Comparison of ENCODE assay signal across 15 cellular contexts in the genomic region with DNA sequence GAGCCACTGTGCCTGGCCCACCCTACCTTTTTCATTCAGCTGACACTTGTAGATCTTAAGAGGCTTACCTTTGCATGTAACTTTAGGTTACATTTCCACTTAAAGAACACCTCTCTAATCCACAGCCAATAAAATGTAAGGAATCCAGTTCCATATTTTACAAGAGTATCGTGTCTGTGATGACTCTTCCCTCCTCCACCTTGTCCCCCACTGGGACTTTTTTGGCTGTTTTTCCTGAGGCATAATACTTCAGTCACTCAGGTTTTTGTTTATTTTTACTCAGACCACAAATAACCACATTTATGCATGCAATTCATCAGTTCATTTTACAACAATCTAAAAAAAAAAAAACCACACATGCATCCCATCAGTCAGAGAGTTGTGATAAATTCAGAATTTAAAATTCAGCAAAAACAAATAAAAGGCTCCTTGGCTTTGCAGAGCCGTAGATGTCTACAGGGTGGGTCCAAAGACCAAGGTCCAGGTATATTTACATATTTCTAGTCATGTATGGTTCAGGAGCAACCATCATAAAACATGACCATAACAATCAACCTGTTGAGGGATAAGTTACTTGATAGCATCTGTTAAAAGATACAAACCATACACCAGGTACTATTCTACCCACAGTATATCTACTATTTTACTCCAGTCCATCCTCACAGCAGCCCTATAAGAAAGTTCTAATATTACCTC. TPM values are rescaled to one million over a fixed set of nuclear protein-coding genes. Genes with fewer than 3 reads are reported as not detected.
A peak's percentile ranks its signal among the peaks of the same experiment; 100 is the strongest.
DNase-seq lines count a peak whose midpoint lies in the region; ATAC-seq, FAIRE-seq and TF ChIP-seq lines count a peak whose summit lies in the region.
"Had no signal": no experiment of that assay in that cellular context is flagged by ENCODE, and none has a peak within 500 bp of the region (broad histone marks: within the 10 kb centered on the region; RNA-seq: fewer than 3 reads in every experiment).

No MANE protein-coding gene starts in this region.

- H3K27ac ChIP-seq in BLaER1: no peak overlapping the region
- H3K27ac ChIP-seq in astrocyte (ENCODE audit: low read depth, low read length): peak overlapping the region; percentile 80
- no peak overlapping the region for H3K27ac ChIP-seq in GM23338 (ENCODE audit: low read depth)
- H3K27ac ChIP-seq: gastroesophageal sphincter, suprapubic skin had no signal

- H3F3A ChIP-seq in GM23338 (replicated peaks; ENCODE audit: low read depth): no peaks in the 10 kb centered on the region

- H3K4me3 ChIP-seq in BLaER1 (no peak overlapping the region), astrocyte (ENCODE audit: insufficient read depth, low read depth, low read length) (no peak overlapping the region), mucosa of descending colon (no peak overlapping the region), GM23338 (no peak overlapping the region), lower leg skin (ENCODE audit: low read depth, poor library complexity, severe bottlenecking) (no peak overlapping the region)
- H3K4me3 ChIP-seq: body of pancreas, gastroesophageal sphincter, suprapubic skin had no signal

- H3K27ac Mint-ChIP-seq in astrocyte (ENCODE audit: unreplicated experiment): peak overlapping the region; percentile 63
- no peak overlapping the region for H3K27ac Mint-ChIP-seq in GM23338
- H3K27ac Mint-ChIP-seq: B cell had no signal

- no peaks in the 10 kb centered on the region for H3K9me3 ChIP-seq in BLaER1
- H3K9me3 ChIP-seq in astrocyte (ENCODE audit: insufficient read depth, low read depth, low read length): no peaks in the 10 kb centered on the region
- H3K9me3 ChIP-seq in mucosa of descending colon: no peaks in the 10 kb centered on the region
- H3K9me3 ChIP-seq: body of pancreas, gastroesophageal sphincter, suprapubic skin had no signal

- intact Hi-C loops in mucosa of descending colon (cut with DNase I, micrococcal nuclease) (no loop called here), lower leg skin (cut with DNase I; ENCODE audit: low total_unique reads) (no loop called here)

- no peaks in the 10 kb centered on the region for H3K9me2 ChIP-seq in GM23338 (ENCODE audit: insufficient read depth)

- H3K27me3 ChIP-seq in BLaER1 (no peaks in the 10 kb centered on the region), astrocyte (ENCODE audit: insufficient read depth, low read length) (no peaks in the 10 kb centered on the region), GM23338 (ENCODE audit: insufficient read depth) (no peaks in the 10 kb centered on the region)
- H3K27me3 ChIP-seq: body of pancreas, gastroesophageal sphincter, suprapubic skin had no signal

- TF ChIP-seq CTCF in astrocyte (IDR thresholded peaks at IDR 0.05; ENCODE audit: insufficient read depth, low read depth, low read length) (no peak), mucosa of descending colon (IDR thresholded peaks at IDR 0.05) (no peak), GM23338 (conservative IDR thresholded peaks at IDR 0.05; ENCODE audit: low read depth in 2 of 2) (no peak), lower leg skin (IDR thresholded peaks at IDR 0.05) (no peak)

- H3K4me1 Mint-ChIP-seq in astrocyte (ENCODE audit: low read depth, unreplicated experiment) (peaks cover 75% of the 10 kb centered on the region), GM23338 (peaks cover 20% of the 10 kb centered on the region)

- ATAC-seq in mucosa of descending colon (peak; percentile 74), GM23338 (no peak)
- ATAC-seq: gastroesophageal sphincter had no signal

- H3K4me2 ChIP-seq in BLaER1: peak overlapping the region; percentile 14; the same call in 1 of the 2 replicates
- peak overlapping the region; percentile 58 for H3K4me2 ChIP-seq in astrocyte (ENCODE audit: low read length)
- no peak overlapping the region for H3K4me2 ChIP-seq in GM23338

- H3K4me1 ChIP-seq in BLaER1 (peaks cover 7% of the 10 kb centered on the region), astrocyte (ENCODE audit: insufficient read depth, low read length) (peaks cover 56% of the 10 kb centered on the region), mucosa of descending colon (ENCODE audit: low read depth) (peaks cover 58% of the 10 kb centered on the region), GM23338 (ENCODE audit: insufficient read depth) (no peaks in the 10 kb centered on the region)

- 79 to 88% methylated on average over 2 of the region's 2 CpGs for WGBS in lower leg skin, 2 donors

- peaks cover 15% of the 10 kb centered on the region for H3K36me3 Mint-ChIP-seq in astrocyte (ENCODE audit: low read depth, unreplicated experiment)
- no peaks in the 10 kb centered on the region for H3K36me3 Mint-ChIP-seq in GM23338 (ENCODE audit: low read depth)

- H3K9me3 Mint-ChIP-seq in astrocyte (ENCODE audit: unreplicated experiment) (no peaks in the 10 kb centered on the region), GM23338 (no peaks in the 10 kb centered on the region)

- H3K4me3 Mint-ChIP-seq in astrocyte (ENCODE audit: unreplicated experiment): no peak overlapping the region
- no peak overlapping the region for H3K4me3 Mint-ChIP-seq in GM23338
- H3K4me3 Mint-ChIP-seq: B cell had no signal

- no peaks in the 10 kb centered on the region for H3K36me3 ChIP-seq in BLaER1
- H3K36me3 ChIP-seq in astrocyte (ENCODE audit: insufficient read depth, low read length): peaks cover 4% of the 10 kb centered on the region
- no peaks in the 10 kb centered on the region for H3K36me3 ChIP-seq in mucosa of descending colon (ENCODE audit: low read depth)
- H3K36me3 ChIP-seq in GM23338 (ENCODE audit: insufficient read depth): no peaks in the 10 kb centered on the region
- H3K36me3 ChIP-seq: suprapubic skin had no signal

- H3K79me2 ChIP-seq in astrocyte (ENCODE audit: insufficient read depth, low read length): peaks cover 93% of the 10 kb centered on the region
- H3K79me2 ChIP-seq in GM23338 (replicated peaks; ENCODE audit: insufficient read depth): no peaks in the 10 kb centered on the region

- no peak for TF ChIP-seq POLR2A in lower leg skin (IDR thresholded peaks at IDR 0.05)

- DNase-seq in HT-29 (ENCODE audit: low spot score): peak; percentile 34
- peak; percentile 63 for DNase-seq in astrocyte (ENCODE audit: low read depth)
- peak in 1 of 3 donors; percentile 62 for DNase-seq in mucosa of descending colon
- no peak for DNase-seq in NCI-H1048 (lab: John Stamatoyannopoulos, UW)
- no peak for DNase-seq in GM23338 (ENCODE audit: low spot score)
- no peak for DNase-seq in lower leg skin (ENCODE audit: low spot score in 2 of 2)
- DNase-seq in SW 1271 (lab: John Stamatoyannopoulos, UW): no peak
- DNase-seq: activated gamma-delta T cell treated with Interleukin-2 at 50 U/mL for 16 hours; body of pancreas; effector CD8-positive, alpha-beta T cell; stimulated activated CD4-positive, alpha-beta T cell treated with anti-CD3 and anti-CD28 coated beads, Interleukin-15, amount 100 ng/mL, for 24 hours had no signal

- H3K9ac ChIP-seq in BLaER1 (no peak overlapping the region), astrocyte (ENCODE audit: low read length) (no peak overlapping the region)

- H4K20me1 ChIP-seq in BLaER1 (no peaks in the 10 kb centered on the region), astrocyte (ENCODE audit: insufficient read depth, low read length) (peaks cover 20% of the 10 kb centered on the region), GM23338 (replicated peaks; ENCODE audit: insufficient read depth) (no peaks in the 10 kb centered on the region; the same call in 1 of the 2 replicates)

- FAIRE-seq in astrocyte (lab: Jason Lieb, UNC): peak; percentile 34

- no peaks in the 10 kb centered on the region for H3K27me3 Mint-ChIP-seq in astrocyte (ENCODE audit: low read depth, unreplicated experiment)
- H3K27me3 Mint-ChIP-seq in GM23338 (ENCODE audit: insufficient read depth, low read depth, poor library complexity): peaks cover 2% of the 10 kb centered on the region

- no peak overlapping the region for H2AFZ ChIP-seq in astrocyte (ENCODE audit: low read depth, low read length)
- no peak overlapping the region for H2AFZ ChIP-seq in GM23338

TF ChIP-seq in GM23338, 12 proteins besides CTCF, POLR2A, EP300 and RAD21 (continues in another document):
- TF ChIP-seq EZH2 (IDR thresholded peaks at IDR 0.05; ENCODE audit: low read depth, unreplicated experiment): no peak
- TF ChIP-seq POLR2AphosphoS5 (IDR thresholded peaks at IDR 0.05; ENCODE audit: low read depth): no peak

RNA-seq across cellular contexts. Expression of gene ATXN1, which starts 9.9 kb away (rescaled TPM):
- 33.2 and 39.1 TPM in 2 replicates for total RNA-seq in HT-29 (2014; rRNA removed; shearing (Covaris generic))
- total RNA-seq in astrocyte (68.3 and 70.9 TPM in 2 replicates), mucosa of descending colon (10 to 100 TPM; 30.4 to 87.3 (median 50.1) TPM), lower leg skin (10 to 100 TPM; 16.3 to 52.2 (median 25.7) TPM)
- total RNA-seq in GM23338 (2014; rRNA removed; shearing (Covaris generic)): 8.2 and 9.1 TPM in 2 replicates
- 3.9 and 4.8 TPM in 2 replicates for polyA plus RNA-seq in GM23338 (2016; fragmentation: Nextera tagmentation; extraction: Ambion mirVana)

Comparison
In these comparisons a context has a peak if more than half of its experiments do, and no peak if none do; other contexts are left out.
1. DNase-seq: peak in HT-29 (single experiment) and astrocyte (single experiment); none in NCI-H1048 (single experiment), GM23338 (single experiment), lower leg skin (0 of 2) and SW 1271 (0 of 2).